In the genomic region with DNA sequence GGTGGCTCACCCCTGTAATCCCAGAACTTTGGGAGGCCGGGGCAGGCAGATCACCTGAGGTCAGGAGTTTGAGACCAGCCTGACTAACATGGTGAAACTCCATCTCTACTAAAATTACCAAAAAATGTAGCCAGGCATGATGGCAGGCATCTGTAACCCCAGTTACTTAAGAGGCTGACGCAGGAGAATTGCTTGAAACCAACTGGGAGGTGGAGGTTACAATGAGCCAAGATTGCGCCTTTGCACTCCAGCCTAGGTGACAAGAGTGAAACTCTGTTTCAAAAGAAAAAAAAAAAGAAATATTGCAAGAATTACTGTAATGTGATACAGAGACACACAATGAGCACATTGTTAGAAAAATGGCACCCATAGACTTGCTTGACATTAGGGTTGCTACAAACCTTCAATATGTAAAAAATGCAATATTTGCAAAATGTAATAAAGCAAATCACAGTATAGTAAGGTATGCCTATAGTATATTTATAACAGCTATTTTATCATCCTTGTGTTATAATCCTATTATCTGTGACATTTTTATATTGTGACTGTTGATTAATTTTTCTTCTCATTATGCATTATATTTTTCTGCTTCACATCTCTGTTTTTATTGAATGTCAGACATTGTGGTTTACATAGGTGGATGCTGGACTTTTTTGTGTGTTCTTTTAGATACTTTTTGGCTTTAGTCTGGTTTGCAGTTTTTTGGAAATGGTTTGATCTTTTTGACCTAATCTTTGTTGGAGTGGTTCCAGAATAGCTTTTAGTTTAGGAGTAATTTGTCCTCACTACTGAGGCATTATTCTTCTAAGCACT, we compare ENCODE assay signal across 13 cellular contexts. TPM values are rescaled to one million over a fixed set of nuclear protein-coding genes. Genes with fewer than 3 reads are reported as not detected.
DNase-seq lines count a peak whose midpoint lies in the region; ATAC-seq, FAIRE-seq and TF ChIP-seq lines count a peak whose summit lies in the region.
"Had no signal": no experiment of that assay in that cellular context is flagged by ENCODE, and none has a peak within 500 bp of the region (broad histone marks: within the 10 kb centered on the region; RNA-seq: fewer than 3 reads in every experiment).

No MANE protein-coding gene starts in this region.

- 95% methylated on average over 3 of the region's 3 CpGs for WGBS in A549 (ENCODE audit: missing lambda C conversion rate)

- no peaks in the 10 kb centered on the region for H3K4me1 ChIP-seq in A549
- H3K4me1 ChIP-seq: BLaER1 had no signal

- CTCF ChIA-PET in A549 (lab: Yijun Ruan, JAX), result interaction anchor here (0.9 kb wide), 1 partner anchor 30 kb away, joined by 5 read pairs; no protein-coding TSS in a partner anchor

- no peaks in the 10 kb centered on the region for H3K9me3 ChIP-seq in A549
- H3K9me3 ChIP-seq: Caco-2 had no signal

- FAIRE-seq in A549 (lab: Jason Lieb, UNC) (no peak), H54 (lab: Jason Lieb, UNC) (peak; percentile 79)

- no peaks in the 10 kb centered on the region for H3K27me3 Mint-ChIP-seq in mesothelial cell of epicardium (ENCODE audit: low read depth)
- H3K27me3 Mint-ChIP-seq: IgD-negative memory B cell had no signal

- no peak for TF ChIP-seq EP300 in A549 (IDR thresholded peaks at IDR 0.05)

- H3K36me3 Mint-ChIP-seq in mesothelial cell of epicardium, result peaks cover 19% of the 10 kb centered on the region
- H3K36me3 Mint-ChIP-seq: CD8-positive, alpha-beta memory T cell had no signal

- ATAC-seq in A549 (no peak), SK-N-SH treated with all-trans-retinoic acid at 6 μM for 48 hours (peak; percentile 30; the same call in 2 of the 3 replicates), HG02571 (IDR thresholded peaks at IDR 0.05; ENCODE audit: unreplicated experiment) (no peak)
- ATAC-seq: HCT116 had no signal

- no peak for TF ChIP-seq CTCF in A549 (IDR thresholded peaks at IDR 0.05)
- no peak for TF ChIP-seq CTCF in mesothelial cell of epicardium (IDR thresholded peaks at IDR 0.05; ENCODE audit: unreplicated experiment)

- H3K4me2 ChIP-seq in A549, result no peak overlapping the region
- H3K4me2 ChIP-seq: BLaER1 had no signal

- H3K27ac Mint-ChIP-seq in mesothelial cell of epicardium, result peak overlapping the region; percentile 10
- H3K27ac Mint-ChIP-seq: CD8-positive, alpha-beta memory T cell; IgD-negative memory B cell had no signal

- POLR2A ChIA-PET in A549 (lab: Yijun Ruan, JAX), result no interaction called here

- no peak for DNase-seq in A549 (ENCODE audit: low read depth in 1 of 2, low spot score in 1 of 2)
- no peak for DNase-seq in H54 (ENCODE audit: insufficient read length, low spot score)
- no peak for DNase-seq in mesothelial cell of epicardium (ENCODE audit: low spot score in 2 of 2, unreplicated experiment in 2 of 2)
- DNase-seq in stimulated activated naive CD4-positive, alpha-beta T cell treated with Interleukin-2 at 50 U/mL for 16 hours (lab: John Stamatoyannopoulos, UW), result no peak
- no peak for DNase-seq in A172 (ENCODE audit: low spot score)
- DNase-seq: Caco-2; CD8-positive, alpha-beta memory T cell; DMS53 had no signal

- peaks cover 10% of the 10 kb centered on the region for H3K4me1 Mint-ChIP-seq in mesothelial cell of epicardium
- H3K4me1 Mint-ChIP-seq: CD8-positive, alpha-beta memory T cell had no signal

- H3K9me3 Mint-ChIP-seq in mesothelial cell of epicardium, result peaks cover 25% of the 10 kb centered on the region
- H3K9me3 Mint-ChIP-seq: IgD-negative memory B cell had no signal

- no peak overlapping the region for H3K27ac ChIP-seq in A549
- H3K27ac ChIP-seq: BLaER1 had no signal

- TF ChIP-seq POLR2A in A549 (IDR thresholded peaks at IDR 0.05; ENCODE audit: low read length) (no peak), H54 (IDR thresholded peaks at IDR 0.05; ENCODE audit: low read depth, low read length) (no peak)

- H3K4me3 Mint-ChIP-seq in mesothelial cell of epicardium, result no peak overlapping the region
- H3K4me3 Mint-ChIP-seq: CD8-positive, alpha-beta memory T cell had no signal

- no peak overlapping the region for H3K4me3 ChIP-seq in A549
- H3K4me3 ChIP-seq: BLaER1 had no signal

- TF ChIP-seq RAD21 in A549 (conservative IDR thresholded peaks at IDR 0.05 in 1 of 2, IDR thresholded peaks at IDR 0.05 in 1 of 2), result no peak

TF ChIP-seq in A549, 52 proteins besides CTCF, POLR2A, EP300 and RAD21:
- TF ChIP-seq MAFK (IDR thresholded peaks at IDR 0.05; ENCODE audit: partially characterized antibody) (peak; percentile 68), TFCP2L1 (CRISPR knock-in tag; IDR thresholded peaks at IDR 0.05) (no peak), NFE2L2 (conservative IDR thresholded peaks at IDR 0.05; ENCODE audit: low read length) (no peak), KDM5A (IDR thresholded peaks at IDR 0.05) (no peak), CBX2 (IDR thresholded peaks at IDR 0.05; ENCODE audit: borderline replicate concordance, low read depth) (no peak)

TF ChIP-seq in SK-N-SH treated with all-trans-retinoic acid at 6 μM for 48 hours, 23 proteins besides CTCF, POLR2A, EP300 and RAD21:
- TF ChIP-seq ISL1 (CRISPR knock-in tag; IDR thresholded peaks at IDR 0.05) (peak; percentile 97), ZC3H10 (CRISPR knock-in tag; IDR thresholded peaks at IDR 0.05) (no peak)
TF ChIP-seq in SK-N-SH treated with all-trans-retinoic acid at 6 μM for 48 hours: peak in this region for 1.

RNA-seq across cellular contexts. Expression of gene HELLS, which starts 55.4 kb away (rescaled TPM):
- polyA plus RNA-seq in A549 (2011; rRNA removed), result 44.2 and 62.0 TPM in 2 replicates
- polyA plus RNA-seq in A549 (2012; cell fraction: cytosol; rRNA removed), result 30.6 and 38.1 TPM in 2 replicates
- 36.1 and 60.0 TPM in 2 replicates for polyA plus RNA-seq in A549 (2012; cell fraction: nucleus; rRNA removed)
- 46.4 to 52.3 TPM (median 49.9 TPM) in 3 replicates for polyA plus RNA-seq in A549 (2017; fragmentation: RNase III; extraction: RNeasy Plus Mini Kit Qiagen cat#74134 plus additional on column Dnase treatment)
- polyA minus RNA-seq in A549 (2011; rRNA and poly(A)+ RNA removed), result 33.0 and 40.5 TPM in 2 replicates
- 65.4 to 67.4 TPM (median 66.4 TPM) in 3 replicates for total RNA-seq in mesothelial cell of epicardium
- total RNA-seq in A172 (2014; rRNA removed; shearing (Covaris generic)), result 109 and 242 TPM in 2 replicates
